9 cellular contexts compared by ENCODE assay signal in the genomic region with DNA sequence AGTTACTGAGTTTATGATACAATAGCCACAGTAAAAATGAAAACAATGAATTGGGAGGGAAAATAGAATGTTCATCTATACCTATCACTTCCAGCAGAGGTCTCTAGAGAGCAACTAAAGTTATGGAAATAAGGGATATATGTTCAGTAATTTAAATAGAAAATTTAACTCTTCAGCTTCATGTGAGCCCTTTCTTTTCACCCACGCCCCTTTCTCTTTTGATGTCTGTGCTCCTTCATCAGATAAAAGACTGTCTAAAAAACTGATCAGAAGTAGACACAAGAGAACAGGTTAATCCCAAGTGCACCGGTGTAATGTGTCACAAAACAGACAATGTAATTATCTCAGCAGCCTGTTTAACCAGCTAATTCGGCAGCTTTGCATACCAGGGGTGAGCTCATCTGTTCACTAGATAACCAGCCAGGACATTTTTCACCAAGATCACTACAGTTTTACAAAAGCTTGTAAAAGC.
DNase-seq lines count a peak whose midpoint lies in the region; ATAC-seq, FAIRE-seq and TF ChIP-seq lines count a peak whose summit lies in the region.
"Had no signal": no experiment of that assay in that cellular context is flagged by ENCODE, and none has a peak within 500 bp of the region (broad histone marks: within the 10 kb centered on the region; RNA-seq: fewer than 3 reads in every experiment).

No MANE protein-coding gene starts in this region.

- no peak overlapping the region for H3K27ac Mint-ChIP-seq in endothelial cell (ENCODE audit: unreplicated experiment)
- no peak overlapping the region for H3K27ac Mint-ChIP-seq in activated naive CD8-positive, alpha-beta T cell treated with anti-CD3 and anti-CD28 coated beads, Interleukin-2, amount 50 U/mL, for 24 hours
- H3K27ac Mint-ChIP-seq: T-helper 1 cell treated with Interleukin-12 subunit alpha and Interleukin-12 subunit beta and Interleukin-4 antibody, amounts not matched to agents 30 μg/mL and 1 μg/mL, for 36 hours had no signal

- H3F3A ChIP-seq in neural cell (ENCODE audit: insufficient read depth, low read length, poor library complexity, severe bottlenecking), result no peaks in the 10 kb centered on the region

- H3K4me3 Mint-ChIP-seq in endothelial cell (ENCODE audit: unreplicated experiment), result no peak overlapping the region
- H3K4me3 Mint-ChIP-seq in activated naive CD8-positive, alpha-beta T cell treated with anti-CD3 and anti-CD28 coated beads, Interleukin-2, amount 50 U/mL, for 24 hours, result no peak overlapping the region
- H3K4me3 Mint-ChIP-seq: T-helper 1 cell treated with Interleukin-12 subunit alpha and Interleukin-12 subunit beta and Interleukin-4 antibody, amounts not matched to agents 30 μg/mL and 1 μg/mL, for 36 hours had no signal

- TF ChIP-seq RAD21 in neural cell (conservative IDR thresholded peaks at IDR 0.05), result peak; percentile 72

- H2AFZ ChIP-seq in neural cell (ENCODE audit: low read depth, low read length), result no peak overlapping the region

- H3K4me1 Mint-ChIP-seq in endothelial cell (ENCODE audit: unreplicated experiment), result peaks cover 4% of the 10 kb centered on the region
- peaks cover 4% of the 10 kb centered on the region for H3K4me1 Mint-ChIP-seq in activated naive CD8-positive, alpha-beta T cell treated with anti-CD3 and anti-CD28 coated beads, Interleukin-2, amount 50 U/mL, for 24 hours

- peak; percentile 71 for ATAC-seq in GM19438 (IDR thresholded peaks at IDR 0.05; ENCODE audit: low read depth, unreplicated experiment)
- no peak for ATAC-seq in activated naive CD8-positive, alpha-beta T cell treated with anti-CD3 and anti-CD28 coated beads, Interleukin-2, amount 50 U/mL, for 24 hours

- peak; percentile 75 for TF ChIP-seq CTCF in endothelial cell (IDR thresholded peaks at IDR 0.05; ENCODE audit: unreplicated experiment)
- peak; percentile 73 for TF ChIP-seq CTCF in neural cell (IDR thresholded peaks at IDR 0.05; ENCODE audit: poor library complexity, severe bottlenecking)

- no peaks in the 10 kb centered on the region for H3K9me2 ChIP-seq in neural cell (ENCODE audit: insufficient read depth, low read length)

- no peaks in the 10 kb centered on the region for H3K9me3 Mint-ChIP-seq in endothelial cell (ENCODE audit: unreplicated experiment)
- H3K9me3 Mint-ChIP-seq in activated naive CD8-positive, alpha-beta T cell treated with anti-CD3 and anti-CD28 coated beads, Interleukin-2, amount 50 U/mL, for 24 hours, result no peaks in the 10 kb centered on the region
- H3K9me3 Mint-ChIP-seq: T-helper 1 cell treated with Interleukin-12 subunit alpha and Interleukin-12 subunit beta and Interleukin-4 antibody, amounts not matched to agents 30 μg/mL and 1 μg/mL, for 36 hours had no signal

- TF ChIP-seq EP300 in neural cell (conservative IDR thresholded peaks at IDR 0.05; ENCODE audit: poor library complexity, severe bottlenecking), result no peak

- H3K4me3 ChIP-seq in neural cell (ENCODE audit: low read length), result peak overlapping the region; percentile 30

- FAIRE-seq in HTR-8/SVneo (lab: Jason Lieb, UNC), result no peak

- DNase-seq in DMS114 treated with DMSO at 0.1 percent for 48 hours (lab: John Stamatoyannopoulos, UW; ENCODE audit: unreplicated experiment) (peak; percentile 1), HTR-8/SVneo (ENCODE audit: insufficient read length, low spot score) (peak; percentile 10), RKO (ENCODE audit: low spot score) (peak; percentile 48), endothelial cell (ENCODE audit: low spot score) (no peak), GM19238 (ENCODE audit: insufficient read length, low spot score) (no peak)
- DNase-seq in activated naive CD8-positive, alpha-beta T cell treated with anti-CD3 and anti-CD28 coated beads, Interleukin-2, amount 50 U/mL, for 24 hours, result no peak

- no peaks in the 10 kb centered on the region for H3K36me3 ChIP-seq in neural cell (ENCODE audit: insufficient read depth, low read length)

- no peaks in the 10 kb centered on the region for H3K27me3 ChIP-seq in neural cell (ENCODE audit: insufficient read depth, low read depth, low read length)

- no peaks in the 10 kb centered on the region for H4K20me1 ChIP-seq in neural cell (ENCODE audit: insufficient read depth)

- H3K27ac ChIP-seq in neural cell (ENCODE audit: low read length), result no peak overlapping the region

- H3K9me3 ChIP-seq in neural cell (ENCODE audit: low read length), result no peaks in the 10 kb centered on the region

- H3K27me3 Mint-ChIP-seq in endothelial cell (ENCODE audit: unreplicated experiment), result no peaks in the 10 kb centered on the region
- H3K27me3 Mint-ChIP-seq in activated naive CD8-positive, alpha-beta T cell treated with anti-CD3 and anti-CD28 coated beads, Interleukin-2, amount 50 U/mL, for 24 hours, result no peaks in the 10 kb centered on the region

- peak overlapping the region; percentile 1 for H3K4me2 ChIP-seq in neural cell (ENCODE audit: low read length)

- H3K36me3 Mint-ChIP-seq in endothelial cell (ENCODE audit: low read depth, unreplicated experiment), result no peaks in the 10 kb centered on the region
- no peaks in the 10 kb centered on the region for H3K36me3 Mint-ChIP-seq in activated naive CD8-positive, alpha-beta T cell treated with anti-CD3 and anti-CD28 coated beads, Interleukin-2, amount 50 U/mL, for 24 hours (ENCODE audit: low read depth)

- H3K79me2 ChIP-seq in neural cell (replicated peaks; ENCODE audit: insufficient read depth, low read length), result no peaks in the 10 kb centered on the region

- H3K9ac ChIP-seq in neural cell (ENCODE audit: low read length), result no peak overlapping the region

TF ChIP-seq in neural cell, 6 proteins besides CTCF, POLR2A, EP300 and RAD21:
- peak; percentile 76 for TF ChIP-seq SMC3 (conservative IDR thresholded peaks at IDR 0.05; ENCODE audit: poor library complexity)
- no peak for TF ChIP-seq POLR2AphosphoS5 (IDR thresholded peaks at IDR 0.05)

Comparison
In these comparisons a context has a peak if more than half of its experiments do, and no peak if none do; other contexts are left out.
1. DNase-seq: peak in DMS114 treated with DMSO at 0.1 percent for 48 hours (single experiment), HTR-8/SVneo (single experiment) and RKO (single experiment); none in endothelial cell (single experiment), GM19238 (single experiment) and activated naive CD8-positive, alpha-beta T cell treated with anti-CD3 and anti-CD28 coated beads, Interleukin-2, amount 50 U/mL, for 24 hours (single experiment).